ENCODE assay signal across 9 cellular contexts in the genomic region with DNA sequence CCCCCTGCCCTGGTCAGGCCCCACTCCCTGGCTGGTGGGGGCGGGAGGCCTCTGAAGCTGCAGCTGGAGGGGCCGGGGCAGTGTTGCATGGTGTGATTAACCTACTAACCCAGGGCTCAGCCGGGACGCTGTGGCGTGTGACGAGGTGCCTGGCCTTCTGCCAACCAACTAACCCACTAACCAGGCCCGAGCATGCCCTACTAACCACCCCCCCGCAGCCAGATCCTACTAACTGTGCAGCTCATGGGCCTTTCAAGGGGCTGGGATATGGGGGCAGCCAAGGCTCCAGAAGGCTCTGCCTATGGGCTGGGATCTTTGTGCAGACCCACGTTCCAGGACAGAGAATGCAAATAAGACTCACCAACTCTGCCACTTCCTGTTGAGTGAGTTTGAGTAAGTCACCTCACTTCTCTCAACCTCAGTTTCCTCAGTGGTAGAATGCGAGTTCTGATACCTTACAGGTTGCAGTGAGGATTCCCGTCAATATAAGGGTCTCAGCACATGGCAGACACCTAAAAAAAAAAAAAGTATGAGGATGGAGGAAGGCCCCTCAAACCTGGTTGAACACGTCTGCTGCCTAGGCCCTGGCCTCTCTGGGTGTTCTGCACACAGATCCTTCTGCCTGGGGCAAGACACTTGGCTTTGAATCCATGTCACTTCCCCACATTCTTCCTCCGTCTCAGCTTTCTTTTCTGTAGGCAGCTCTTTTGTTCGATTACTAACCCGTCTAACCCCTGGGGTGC. TPM values are rescaled to one million over a fixed set of nuclear protein-coding genes. Genes with fewer than 3 reads are reported as not detected.
A peak's percentile ranks its signal among the peaks of the same experiment; 100 is the strongest.
DNase-seq lines count a peak whose midpoint lies in the region; ATAC-seq and TF ChIP-seq lines count a peak whose summit lies in the region.
"Had no signal": no experiment of that assay in that cellular context is flagged by ENCODE, and none has a peak within 500 bp of the region (broad histone marks: within the 10 kb centered on the region; RNA-seq: fewer than 3 reads in every experiment).

No MANE protein-coding gene starts in this region.

- peak overlapping the region; percentile 98 for H3K4me3 ChIP-seq in Loucy (ENCODE audit: low read length, poor library complexity, severe bottlenecking)

- H3K36me3 ChIP-seq in Loucy (ENCODE audit: insufficient read depth, low read length), result no peaks in the 10 kb centered on the region

- H3K4me2 ChIP-seq in Loucy (ENCODE audit: low read depth, low read length, poor library complexity, severe bottlenecking), result peak overlapping the region; percentile 98

- peaks cover 6% of the 10 kb centered on the region for H4K20me1 ChIP-seq in Loucy (ENCODE audit: insufficient read depth, low read length, poor library complexity, severe bottlenecking)

- peak; percentile 80 to 81 for DNase-seq in activated T-cell treated with anti-CD3 and anti-CD28 coated beads, Interleukin-2, amount 50 U/mL, for 48 hours
- DNase-seq in left ventricle myocardium superior, result peak; percentile 45
- DNase-seq in stimulated activated CD4-positive, alpha-beta T cell treated with anti-CD3 and anti-CD28 coated beads, Interleukin-4, amount 100 ng/mL, for 4 hours, result peak; percentile 54 to 60
- no peak for DNase-seq in cerebellar nuclear complex (lab: John Stamatoyannopoulos, UW)
- DNase-seq in NCI-H226, result no peak

- H3K9me2 ChIP-seq in Loucy (replicated peaks; ENCODE audit: low read depth, low read length), result no peaks in the 10 kb centered on the region

- peaks cover 11% of the 10 kb centered on the region for H3F3A ChIP-seq in Loucy (ENCODE audit: low read depth)

- peaks cover 31% of the 10 kb centered on the region for H3K79me2 ChIP-seq in Loucy (ENCODE audit: insufficient read depth, low read length)

- no peaks in the 10 kb centered on the region for H3K27me3 ChIP-seq in Loucy (ENCODE audit: insufficient read depth, low read length, poor library complexity, severe bottlenecking)

- no peak for ATAC-seq in GM18505 (IDR thresholded peaks at IDR 0.05; ENCODE audit: unreplicated experiment)
- no peak for ATAC-seq in left ventricle myocardium superior
- no peak for ATAC-seq in HG02588 (IDR thresholded peaks at IDR 0.05; ENCODE audit: unreplicated experiment)

- TF ChIP-seq POLR2A in GM18505 (IDR thresholded peaks at IDR 0.05; ENCODE audit: borderline replicate concordance, extremely low read depth, insufficient read depth, insufficient read length), result peak; percentile 61

- TF ChIP-seq CTCF in Loucy (conservative IDR thresholded peaks at IDR 0.05; ENCODE audit: low read length), result no peak

- intact Hi-C loops in left ventricle myocardium superior (cut with micrococcal nuclease), result no loop called here

- peak overlapping the region; percentile 96 for H3K9ac ChIP-seq in Loucy (ENCODE audit: low read depth, low read length, poor library complexity, severe bottlenecking)

- no peaks in the 10 kb centered on the region for H3K9me3 ChIP-seq in Loucy (ENCODE audit: insufficient read depth, low read depth, low read length)

- H2AFZ ChIP-seq in Loucy (ENCODE audit: low read length), result no peak overlapping the region

- H3K4me1 ChIP-seq in Loucy (ENCODE audit: insufficient read depth, low read length, poor library complexity, severe bottlenecking), result peaks cover 54% of the 10 kb centered on the region

RNA-seq across cellular contexts. Expression of a gene that starts 14.1 kb away (rescaled TPM):
- 1.9 TPM for total RNA-seq in left ventricle myocardium superior

RNA-seq across cellular contexts. Expression of a gene that starts 49.7 kb away (rescaled TPM):
- not detected for total RNA-seq in left ventricle myocardium superior
- total RNA-seq: lung microvascular endothelial cell had no signal

RNA-seq across cellular contexts. Expression of a gene that starts 53.7 kb away (rescaled TPM):
- total RNA-seq in left ventricle myocardium superior, result 0.64 TPM

Comparison
In these comparisons a context has a peak if more than half of its experiments do, and no peak if none do; other contexts are left out.
1. DNase-seq: peak in activated T-cell treated with anti-CD3 and anti-CD28 coated beads, Interleukin-2, amount 50 U/mL, for 48 hours (2 of 2), left ventricle myocardium superior (single experiment) and stimulated activated CD4-positive, alpha-beta T cell treated with anti-CD3 and anti-CD28 coated beads, Interleukin-4, amount 100 ng/mL, for 4 hours (2 of 2); none in cerebellar nuclear complex (0 of 2) and NCI-H226 (single experiment).